9 cellular contexts compared by ENCODE assay signal in genomic region chrX:103149652-103150051, GRCh38. TPM values are rescaled to one million over a fixed set of nuclear protein-coding genes. Genes with fewer than 3 reads are reported as not detected.
"Had no signal": no experiment of that assay in that cellular context is flagged by ENCODE, and none has a peak within 500 bp of the region (broad histone marks: within the 10 kb centered on the region; RNA-seq: fewer than 3 reads in every experiment).

No MANE protein-coding gene starts in this region.

- FAIRE-seq: G401.6, GM12878, GM12891, GM12892, GM18507, GM19239 had no signal

- DNase-seq: GDM1, GF-D8 had no signal

- H3K4me3 ChIP-seq: GM12878 had no signal

- ATAC-seq: GM12878 had no signal

RNA-seq across cellular contexts. Expression of gene NXF3, which starts 56.7 kb away (rescaled TPM):
- total RNA-seq: G401, GM12878 had no signal
